In the genomic region with DNA sequence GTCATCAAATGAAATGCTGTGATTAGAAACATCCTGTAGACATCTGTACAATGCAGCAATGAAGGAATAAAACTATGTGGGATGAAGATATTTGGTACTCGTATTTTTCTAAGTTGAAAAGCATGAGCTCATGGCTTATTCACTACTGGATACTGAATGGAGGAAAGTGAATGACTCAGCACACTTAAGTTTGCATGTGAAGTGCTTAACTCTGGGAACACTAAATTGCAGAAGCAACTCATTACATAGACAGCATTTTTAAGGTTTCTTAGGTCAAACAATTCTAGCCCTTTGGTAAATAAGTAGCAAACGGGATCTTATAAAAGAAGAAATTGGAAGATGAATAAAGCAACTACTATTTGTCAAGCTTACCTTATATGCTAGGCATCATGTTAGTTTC, we compare ENCODE assay signal across 14 cellular contexts.
DNase-seq lines count a peak whose midpoint lies in the region; ATAC-seq and TF ChIP-seq lines count a peak whose summit lies in the region.
"Had no signal": no experiment of that assay in that cellular context is flagged by ENCODE, and none has a peak within 500 bp of the region (broad histone marks: within the 10 kb centered on the region; RNA-seq: fewer than 3 reads in every experiment).

No MANE protein-coding gene starts in this region.

- POLR2A ChIA-PET in SK-N-SH (lab: Yijun Ruan, JAX), result no interaction called here

- H3F3A ChIP-seq in SK-N-SH (replicated peaks; ENCODE audit: insufficient read depth), result no peaks in the 10 kb centered on the region

- no peaks in the 10 kb centered on the region for H3K4me1 ChIP-seq in SK-N-SH (ENCODE audit: control insufficient read depth in 1 of 2, insufficient read depth in 2 of 2, low read depth in 1 of 2, low read length in 1 of 2)
- H3K4me1 ChIP-seq in hepatocyte (ENCODE audit: insufficient read depth), result no peaks in the 10 kb centered on the region
- H3K4me1 ChIP-seq in ascending aorta, result no peaks in the 10 kb centered on the region

- H3K36me3 Mint-ChIP-seq in type B pancreatic cell, result no peaks in the 10 kb centered on the region
- peaks cover 5% of the 10 kb centered on the region for H3K36me3 Mint-ChIP-seq in natural killer cell treated with Interleukin-12 subunit alpha and Interleukin-12 subunit beta and Interleukin-15 and Interleukin-18, amount 100 ng/mL, for 72 hours
- H3K36me3 Mint-ChIP-seq: activated CD8-positive, alpha-beta memory T cell treated with anti-CD3 and anti-CD28 coated beads, Interleukin-2, amount 10 ng/mL, durations not matched to agents 7 days and 5 days; activated naive CD4-positive, alpha-beta T cell treated with anti-CD3 and anti-CD28 coated beads, Interleukin-2, amount 10 ng/mL, durations not matched to agents 7 days and 5 days; memory B cell had no signal

- no peak overlapping the region for H3K9ac ChIP-seq in SK-N-SH

- H3K27ac Mint-ChIP-seq in type B pancreatic cell, result peak overlapping the region; percentile 0
- no peak overlapping the region for H3K27ac Mint-ChIP-seq in natural killer cell treated with Interleukin-12 subunit alpha and Interleukin-12 subunit beta and Interleukin-15 and Interleukin-18, amount 100 ng/mL, for 72 hours
- H3K27ac Mint-ChIP-seq: activated CD8-positive, alpha-beta memory T cell treated with anti-CD3 and anti-CD28 coated beads, Interleukin-2, amount 10 ng/mL, durations not matched to agents 7 days and 5 days; activated naive CD4-positive, alpha-beta T cell treated with anti-CD3 and anti-CD28 coated beads, Interleukin-2, amount 10 ng/mL, durations not matched to agents 7 days and 5 days; memory B cell had no signal

- CTCF ChIA-PET in SK-N-SH (lab: Yijun Ruan, JAX), result no interaction called here

- no peaks in the 10 kb centered on the region for H3K27me3 ChIP-seq in SK-N-SH (ENCODE audit: insufficient read depth)
- H3K27me3 ChIP-seq in hepatocyte, result no peaks in the 10 kb centered on the region
- no peaks in the 10 kb centered on the region for H3K27me3 ChIP-seq in ascending aorta

- DNase-seq in SK-N-SH, result no peak
- peak; percentile 79 for DNase-seq in astrocyte of the spinal cord (ENCODE audit: low read depth, low spot score)
- peak; percentile 28 for DNase-seq in hepatocyte (ENCODE audit: low spot score)
- no peak for DNase-seq in type B pancreatic cell (ENCODE audit: extremely low spot score, unreplicated experiment)
- no peak for DNase-seq in ascending aorta (ENCODE audit: low spot score in 2 of 2)
- no peak for DNase-seq in natural killer cell treated with Interleukin-12 subunit alpha and Interleukin-12 subunit beta and Interleukin-15 and Interleukin-18, amount 100 ng/mL, for 72 hours (ENCODE audit: low spot score)
- DNase-seq: activated CD8-positive, alpha-beta memory T cell treated with anti-CD3 and anti-CD28 coated beads, Interleukin-2, amount 10 ng/mL, durations not matched to agents 7 days and 5 days; activated naive CD4-positive, alpha-beta T cell treated with anti-CD3 and anti-CD28 coated beads, Interleukin-2, amount 10 ng/mL, durations not matched to agents 7 days and 5 days; cerebellar nuclear complex; H7; NCI-H2029 had no signal

- H3K4me3 Mint-ChIP-seq in type B pancreatic cell, result no peak overlapping the region
- no peak overlapping the region for H3K4me3 Mint-ChIP-seq in natural killer cell treated with Interleukin-12 subunit alpha and Interleukin-12 subunit beta and Interleukin-15 and Interleukin-18, amount 100 ng/mL, for 72 hours
- H3K4me3 Mint-ChIP-seq: activated CD8-positive, alpha-beta memory T cell treated with anti-CD3 and anti-CD28 coated beads, Interleukin-2, amount 10 ng/mL, durations not matched to agents 7 days and 5 days; activated naive CD4-positive, alpha-beta T cell treated with anti-CD3 and anti-CD28 coated beads, Interleukin-2, amount 10 ng/mL, durations not matched to agents 7 days and 5 days; memory B cell had no signal

- in situ Hi-C loops in astrocyte of the spinal cord (cut with HindIII; ENCODE audit: low sequenced_read_pairs), result no loop called here

- no peak overlapping the region for H2AFZ ChIP-seq in SK-N-SH (ENCODE audit: low read depth)
- no peak overlapping the region for H2AFZ ChIP-seq in hepatocyte

- TF ChIP-seq CTCF in SK-N-SH (IDR thresholded peaks at IDR 0.05) (no peak), astrocyte of the spinal cord (IDR thresholded peaks at IDR 0.05; ENCODE audit: low read depth, low read length) (no peak), hepatocyte (IDR thresholded peaks at IDR 0.05; ENCODE audit: poor library complexity) (no peak), type B pancreatic cell (conservative IDR thresholded peaks at IDR 0.05) (no peak), ascending aorta (IDR thresholded peaks at IDR 0.05) (no peak)

- no peak for TF ChIP-seq RAD21 in SK-N-SH (IDR thresholded peaks at IDR 0.05; ENCODE audit: low read length)

- H3K4me3 ChIP-seq in SK-N-SH (ENCODE audit: low read depth in 2 of 2, low read length in 1 of 2), result no peak overlapping the region
- no peak overlapping the region for H3K4me3 ChIP-seq in astrocyte of the spinal cord (ENCODE audit: low read depth, low read length)
- H3K4me3 ChIP-seq in hepatocyte, result no peak overlapping the region
- no peak overlapping the region for H3K4me3 ChIP-seq in ascending aorta

- H3K27me3 Mint-ChIP-seq in type B pancreatic cell, result no peaks in the 10 kb centered on the region
- H3K27me3 Mint-ChIP-seq in natural killer cell treated with Interleukin-12 subunit alpha and Interleukin-12 subunit beta and Interleukin-15 and Interleukin-18, amount 100 ng/mL, for 72 hours, result no peaks in the 10 kb centered on the region
- H3K27me3 Mint-ChIP-seq: activated CD8-positive, alpha-beta memory T cell treated with anti-CD3 and anti-CD28 coated beads, Interleukin-2, amount 10 ng/mL, durations not matched to agents 7 days and 5 days; activated naive CD4-positive, alpha-beta T cell treated with anti-CD3 and anti-CD28 coated beads, Interleukin-2, amount 10 ng/mL, durations not matched to agents 7 days and 5 days; memory B cell had no signal

- H4K20me1 ChIP-seq in SK-N-SH (ENCODE audit: insufficient read depth) (no peaks in the 10 kb centered on the region), hepatocyte (ENCODE audit: insufficient read depth, poor library complexity, severe bottlenecking) (no peaks in the 10 kb centered on the region)

- peaks cover 6% of the 10 kb centered on the region for H3K9me3 Mint-ChIP-seq in type B pancreatic cell
- peaks cover 18% of the 10 kb centered on the region for H3K9me3 Mint-ChIP-seq in natural killer cell treated with Interleukin-12 subunit alpha and Interleukin-12 subunit beta and Interleukin-15 and Interleukin-18, amount 100 ng/mL, for 72 hours

- ATAC-seq in SK-N-SH treated with all-trans-retinoic acid at 6 μM for 48 hours, result peak; percentile 38; the same call in 2 of the 3 replicates
- no peak for ATAC-seq in HG03432 (IDR thresholded peaks at IDR 0.05; ENCODE audit: unreplicated experiment)
- no peak for ATAC-seq in natural killer cell treated with Interleukin-12 subunit alpha and Interleukin-12 subunit beta and Interleukin-15 and Interleukin-18, amount 100 ng/mL, for 72 hours
- ATAC-seq: activated CD8-positive, alpha-beta memory T cell treated with anti-CD3 and anti-CD28 coated beads, Interleukin-2, amount 10 ng/mL, durations not matched to agents 7 days and 5 days had no signal

- intact Hi-C loops in ascending aorta (cut with DNase I), result no loop called here

- no peaks in the 10 kb centered on the region for H3K9me3 ChIP-seq in SK-N-SH
- H3K9me3 ChIP-seq in hepatocyte (ENCODE audit: low read depth), result no peaks in the 10 kb centered on the region
- no peaks in the 10 kb centered on the region for H3K9me3 ChIP-seq in ascending aorta

- peaks cover 29% of the 10 kb centered on the region for H3K4me1 Mint-ChIP-seq in type B pancreatic cell (ENCODE audit: unreplicated experiment)
- H3K4me1 Mint-ChIP-seq in natural killer cell treated with Interleukin-12 subunit alpha and Interleukin-12 subunit beta and Interleukin-15 and Interleukin-18, amount 100 ng/mL, for 72 hours (ENCODE audit: low read depth in 2 of 2), result no peaks in the 10 kb centered on the region
- H3K4me1 Mint-ChIP-seq: activated CD8-positive, alpha-beta memory T cell treated with anti-CD3 and anti-CD28 coated beads, Interleukin-2, amount 10 ng/mL, durations not matched to agents 7 days and 5 days; activated naive CD4-positive, alpha-beta T cell treated with anti-CD3 and anti-CD28 coated beads, Interleukin-2, amount 10 ng/mL, durations not matched to agents 7 days and 5 days; memory B cell had no signal

- no peak overlapping the region for H3K27ac ChIP-seq in SK-N-SH (ENCODE audit: low read depth in 2 of 2, low read length in 1 of 2)
- no peak overlapping the region for H3K27ac ChIP-seq in hepatocyte
- no peak overlapping the region for H3K27ac ChIP-seq in ascending aorta

- WGBS in SK-N-SH (ENCODE audit: low lambda C conversion rate), result 25% methylated on average over 2 of the region's 2 CpGs
- WGBS in hepatocyte (ENCODE audit: low lambda C conversion rate, missing lambda C conversion rate), result 40% methylated on average over 2 of the region's 2 CpGs

- TF ChIP-seq EP300 in SK-N-SH (IDR thresholded peaks at IDR 0.05; ENCODE audit: borderline replicate concordance in 1 of 2, low read depth in 1 of 2, low read length in 1 of 2), result no peak

- H3K9me2 ChIP-seq in SK-N-SH, result no peaks in the 10 kb centered on the region
- no peaks in the 10 kb centered on the region for H3K9me2 ChIP-seq in hepatocyte (replicated peaks; ENCODE audit: insufficient read depth)

- no peak overlapping the region for H3K4me2 ChIP-seq in SK-N-SH
- no peak overlapping the region for H3K4me2 ChIP-seq in hepatocyte

- H3K36me3 ChIP-seq in SK-N-SH (replicated peaks in 1 of 2; ENCODE audit: control insufficient read depth in 1 of 2, insufficient read depth in 2 of 2, low read length in 1 of 2) (no peaks in the 10 kb centered on the region), hepatocyte (replicated peaks; ENCODE audit: insufficient read depth, low read depth) (no peaks in the 10 kb centered on the region), ascending aorta (no peaks in the 10 kb centered on the region)

- H3K79me2 ChIP-seq in SK-N-SH (ENCODE audit: insufficient read depth) (no peaks in the 10 kb centered on the region), hepatocyte (no peaks in the 10 kb centered on the region)

TF ChIP-seq in SK-N-SH, 30 proteins besides CTCF, POLR2A, EP300 and RAD21:
- TF ChIP-seq RXRA (IDR thresholded peaks at IDR 0.05; ENCODE audit: borderline replicate concordance, low read depth) (no peak), FOXJ3 (CRISPR knock-in tag; IDR thresholded peaks at IDR 0.05) (no peak), GATA2 (CRISPR knock-in tag; IDR thresholded peaks at IDR 0.05) (no peak), NRF1 (IDR thresholded peaks at IDR 0.05; ENCODE audit: low read depth, low read length) (no peak)
- TF ChIP-seq, protein P1, sequence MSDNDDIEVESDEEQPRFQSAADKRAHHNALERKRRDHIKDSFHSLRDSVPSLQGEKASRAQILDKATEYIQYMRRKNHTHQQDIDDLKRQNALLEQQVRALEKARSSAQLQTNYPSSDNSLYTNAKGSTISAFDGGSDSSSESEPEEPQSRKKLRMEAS (IDR thresholded peaks at IDR 0.05; ENCODE audit: low read depth), result no peak

Comparison
In these comparisons a context has a peak if more than half of its experiments do, and no peak if none do; other contexts are left out.
1. DNase-seq: peak in astrocyte of the spinal cord (single experiment) and hepatocyte (single experiment); none in SK-N-SH (single experiment), type B pancreatic cell (single experiment), ascending aorta (0 of 2) and natural killer cell treated with Interleukin-12 subunit alpha and Interleukin-12 subunit beta and Interleukin-15 and Interleukin-18, amount 100 ng/mL, for 72 hours (single experiment).